Comparison of ENCODE assay signal across 8 cellular contexts in genomic region chr4:81919238-81919637, GRCh38.
A peak's percentile ranks its signal among the peaks of the same experiment; 100 is the strongest.
DNase-seq lines count a peak whose midpoint lies in the region; ATAC-seq and TF ChIP-seq lines count a peak whose summit lies in the region.

No MANE protein-coding gene starts in this region.

- H3K9me3 Mint-ChIP-seq in memory B cell: no peaks in the 10 kb centered on the region

- DNase-seq in AG09319 (ENCODE audit: extremely low read depth, low read depth): no peak
- DNase-seq in T-helper 17 cell: no peak
- peak in 1 of 2 donors; percentile 8 for DNase-seq in memory B cell (ENCODE audit: low spot score in 2 of 2)
- no peak for DNase-seq in putamen (ENCODE audit: low spot score)
- no peak for DNase-seq in GF-D8 (lab: John Stamatoyannopoulos, UW)
- no peak for DNase-seq in KG1 (lab: John Stamatoyannopoulos, UW)

- TF ChIP-seq CTCF in AG09319 (IDR thresholded peaks at IDR 0.05; ENCODE audit: low read depth, low read length): peak; percentile 6

- H3K27ac Mint-ChIP-seq in T-helper 17 cell (no peak overlapping the region), memory B cell (no peak overlapping the region)

- H3K36me3 Mint-ChIP-seq in T-helper 17 cell (ENCODE audit: low read depth): peaks cover 6% of the 10 kb centered on the region
- no peaks in the 10 kb centered on the region for H3K36me3 Mint-ChIP-seq in memory B cell

- H3K4me3 Mint-ChIP-seq in T-helper 17 cell (no peak overlapping the region), memory B cell (no peak overlapping the region)

- H3K27me3 Mint-ChIP-seq in T-helper 17 cell: peaks cover 44% of the 10 kb centered on the region
- H3K27me3 Mint-ChIP-seq in memory B cell: peaks cover 7% of the 10 kb centered on the region

- ATAC-seq in GM18519 (IDR thresholded peaks at IDR 0.05; ENCODE audit: low FRiP score, unreplicated experiment) (peak; percentile 68), HG03045 (IDR thresholded peaks at IDR 0.05; ENCODE audit: unreplicated experiment) (peak; percentile 69), T-helper 17 cell (peak; percentile 50), memory B cell (ENCODE audit: low read depth) (peak; percentile 91)

- H3K4me1 Mint-ChIP-seq in T-helper 17 cell: no peaks in the 10 kb centered on the region
- H3K4me1 Mint-ChIP-seq in memory B cell: peaks cover 5% of the 10 kb centered on the region

- no peaks in the 10 kb centered on the region for H3K9me3 ChIP-seq in T-helper 17 cell (ENCODE audit: control insufficient read depth, low read length, poor library complexity, severe bottlenecking)
